1 cellular context compared by ENCODE assay signal in genomic region chr14:54554401-54554800, GRCh38.
TF ChIP-seq lines count a peak whose summit lies in the region.

No MANE protein-coding gene starts in this region.

TF ChIP-seq in SK-N-SH treated with all-trans-retinoic acid at 6 μM for 48 hours, 23 proteins besides CTCF, POLR2A, EP300 and RAD21 (continued from another document):
- TF ChIP-seq CSRNP3 (CRISPR knock-in tag; IDR thresholded peaks at IDR 0.05) = no peak
- TF ChIP-seq OSR1 (CRISPR knock-in tag; IDR thresholded peaks at IDR 0.05) = no peak
- no peak for TF ChIP-seq ISL1 (CRISPR knock-in tag; IDR thresholded peaks at IDR 0.05)
- TF ChIP-seq ZNF8 (CRISPR knock-in tag; IDR thresholded peaks at IDR 0.05) = no peak
- TF ChIP-seq ESRRG (CRISPR knock-in tag; IDR thresholded peaks at IDR 0.05) = no peak
- no peak for TF ChIP-seq RARB (CRISPR knock-in tag; IDR thresholded peaks at IDR 0.05)
- TF ChIP-seq BACH2 (CRISPR knock-in tag; IDR thresholded peaks at IDR 0.05; ENCODE audit: borderline replicate concordance) = no peak
